13 cellular contexts compared by ENCODE assay signal in the genomic region with DNA sequence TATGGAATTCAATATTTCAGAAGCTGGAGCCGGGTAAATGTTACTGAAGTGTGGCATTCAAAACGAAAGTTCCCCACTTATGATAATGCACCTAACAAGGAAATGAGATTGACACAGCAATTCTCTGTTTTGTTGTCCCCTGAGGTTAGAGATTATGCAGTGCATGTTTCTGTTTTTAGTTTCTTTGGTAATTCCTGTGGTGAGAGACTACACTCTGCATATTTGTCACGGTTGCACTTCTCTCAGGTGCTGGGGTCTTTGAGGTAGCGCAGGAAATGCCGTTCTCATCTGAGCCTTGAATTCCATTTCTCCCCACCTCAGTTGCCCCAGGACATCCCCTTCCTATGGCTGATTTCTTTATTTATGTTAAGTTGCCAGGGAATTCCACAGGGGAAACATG. TPM values are rescaled to one million over a fixed set of nuclear protein-coding genes. Genes with fewer than 3 reads are reported as not detected.
DNase-seq lines count a peak whose midpoint lies in the region; ATAC-seq and TF ChIP-seq lines count a peak whose summit lies in the region.
"Had no signal": no experiment of that assay in that cellular context is flagged by ENCODE, and none has a peak within 500 bp of the region (broad histone marks: within the 10 kb centered on the region; RNA-seq: fewer than 3 reads in every experiment).

No MANE protein-coding gene starts in this region.

- ATAC-seq in GM18498 (IDR thresholded peaks at IDR 0.05; ENCODE audit: unreplicated experiment) (peak; percentile 99), GM19455 (IDR thresholded peaks at IDR 0.05; ENCODE audit: unreplicated experiment) (peak; percentile 100), HG02970 (IDR thresholded peaks at IDR 0.05; ENCODE audit: low FRiP score, unreplicated experiment) (peak; percentile 99)
- ATAC-seq: GM23338 had no signal

- peak overlapping the region; percentile 20; the same call in 1 of the 2 replicates for H3K9ac ChIP-seq in MM.1S (ENCODE audit: low read length)

- CTCF ChIA-PET in CD8-positive, alpha-beta memory T cell (lab: Charles Lee) = no interaction called here

- peaks cover 16% of the 10 kb centered on the region for H3K4me1 ChIP-seq in MM.1S (ENCODE audit: low read length)
- H3K4me1 ChIP-seq in CD8-positive, alpha-beta memory T cell (ENCODE audit: insufficient read depth, low read length) = no peaks in the 10 kb centered on the region
- H3K4me1 ChIP-seq: tibial nerve had no signal

- H3K27me3 Mint-ChIP-seq in CD8-positive, alpha-beta memory T cell = peaks cover 7 to 8% of the 10 kb centered on the region in 2 donors

- no peaks in the 10 kb centered on the region; the same call in 1 of the 2 replicates for H3K36me3 ChIP-seq in MM.1S (replicated peaks; ENCODE audit: insufficient read depth, low read length)
- no peaks in the 10 kb centered on the region for H3K36me3 ChIP-seq in CD8-positive, alpha-beta memory T cell (ENCODE audit: insufficient read depth, low read length)
- H3K36me3 ChIP-seq: tibial nerve had no signal

- no peaks in the 10 kb centered on the region for H4K20me1 ChIP-seq in MM.1S (ENCODE audit: insufficient read depth, low read length)

- 0 out of 2 replicates have a peak overlapping the region, but pooled peaks have one; percentile 8 for H2AFZ ChIP-seq in MM.1S (ENCODE audit: low read length)

- H3K27ac Mint-ChIP-seq in CD8-positive, alpha-beta memory T cell = no peak overlapping the region
- H3K27ac Mint-ChIP-seq: activated CD4-positive, alpha-beta memory T cell treated with anti-CD3 and anti-CD28 coated beads, Interleukin-2, amount 10 ng/mL, durations not matched to agents 7 days and 5 days; GM23338; nephron had no signal

- no peaks in the 10 kb centered on the region for H3K9me3 ChIP-seq in MM.1S (replicated peaks; ENCODE audit: insufficient read depth, low read length)
- no peaks in the 10 kb centered on the region for H3K9me3 ChIP-seq in CD8-positive, alpha-beta memory T cell (ENCODE audit: low read length)
- H3K9me3 ChIP-seq: tibial nerve had no signal

- H3K4me3 Mint-ChIP-seq in CD8-positive, alpha-beta memory T cell = no peak overlapping the region
- H3K4me3 Mint-ChIP-seq: activated CD4-positive, alpha-beta memory T cell treated with anti-CD3 and anti-CD28 coated beads, Interleukin-2, amount 10 ng/mL, durations not matched to agents 7 days and 5 days; GM23338; nephron had no signal

- H3K9me3 Mint-ChIP-seq in CD8-positive, alpha-beta memory T cell = peaks cover 0 to 5% (median 0%) of the 10 kb centered on the region in 5 donors
- H3K9me3 Mint-ChIP-seq: GM23338 had no signal

- no peak for TF ChIP-seq CTCF in MM.1S (IDR thresholded peaks at IDR 0.05; ENCODE audit: low read length)

- peak overlapping the region; percentile 20; the same call in 1 of the 2 replicates for H3K4me3 ChIP-seq in MM.1S (ENCODE audit: low read length)
- H3K4me3 ChIP-seq in CD8-positive, alpha-beta memory T cell (ENCODE audit: low read length) = no peak overlapping the region
- H3K4me3 ChIP-seq: GM23338, tibial nerve had no signal

- peak overlapping the region; percentile 75 for H3K4me2 ChIP-seq in MM.1S (ENCODE audit: low read depth, low read length)
- H3K4me2 ChIP-seq: GM23338 had no signal

- H3F3A ChIP-seq in MM.1S (ENCODE audit: insufficient read depth, low read length) = peaks cover 13% of the 10 kb centered on the region

- H3K27me3 ChIP-seq in MM.1S (replicated peaks; ENCODE audit: insufficient read depth, low read length) = no peaks in the 10 kb centered on the region
- H3K27me3 ChIP-seq in CD8-positive, alpha-beta memory T cell (ENCODE audit: insufficient read depth, low read length, poor library complexity, severe bottlenecking) = no peaks in the 10 kb centered on the region
- H3K27me3 ChIP-seq: tibial nerve had no signal

- no peaks in the 10 kb centered on the region for H3K4me1 Mint-ChIP-seq in CD8-positive, alpha-beta memory T cell
- H3K4me1 Mint-ChIP-seq: nephron had no signal

- H3K27ac ChIP-seq in MM.1S (ENCODE audit: low read length) = peak overlapping the region; percentile 83
- H3K27ac ChIP-seq in CD8-positive, alpha-beta memory T cell (ENCODE audit: low read depth, low read length) = no peak overlapping the region
- H3K27ac ChIP-seq: epithelial cell of prostate, tibial nerve had no signal

- no peaks in the 10 kb centered on the region for H3K36me3 Mint-ChIP-seq in CD8-positive, alpha-beta memory T cell

- POLR2A ChIA-PET in CD8-positive, alpha-beta memory T cell (lab: Charles Lee) = no interaction called here

- H3K9me2 ChIP-seq in MM.1S (replicated peaks; ENCODE audit: insufficient read depth, low read length) = no peaks in the 10 kb centered on the region

- H3K79me2 ChIP-seq in MM.1S (ENCODE audit: low read length) = no peaks in the 10 kb centered on the region

- peak; percentile 95 for DNase-seq in MM.1S
- DNase-seq in anterior cingulate cortex (lab: John Stamatoyannopoulos, UW) = no peak
- no peak for DNase-seq in stimulated activated CD4-positive, alpha-beta T cell treated with anti-CD3 and anti-CD28 coated beads, Interleukin-12 subunit alpha, Interleukin-12 subunit beta, amount 100 ng/mL, for 4 hours
- DNase-seq in CD8-positive, alpha-beta memory T cell = no peak
- no peak for DNase-seq in stimulated activated CD4-positive, alpha-beta T cell treated with anti-CD3 and anti-CD28 coated beads, Interleukin-4, amount 100 ng/mL, for 24 hours
- DNase-seq: activated CD4-positive, alpha-beta memory T cell treated with anti-CD3 and anti-CD28 coated beads, Interleukin-2, amount 10 ng/mL, durations not matched to agents 7 days and 5 days had no signal

RNA-seq across cellular contexts. Expression of gene BEND4, which starts 15.3 kb away (rescaled TPM):
- 1 to 10 TPM; 3.2 TPM for total RNA-seq in CD8-positive, alpha-beta memory T cell
- 0.70 TPM for polyA plus RNA-seq in CD8-positive, alpha-beta memory T cell
